Comparison of ENCODE assay signal across 8 cellular contexts in genomic region chr10:114525368-114525949, GRCh38.
DNase-seq lines count a peak whose midpoint lies in the region; ATAC-seq and FAIRE-seq lines count a peak whose summit lies in the region.

No MANE protein-coding gene starts in this region.

- no peaks in the 10 kb centered on the region for H3K9me3 ChIP-seq in thymus (ENCODE audit: control insufficient read depth)

- peak overlapping the region; percentile 93 for H3K4me3 Mint-ChIP-seq in activated T-cell treated with anti-CD3 and anti-CD28 coated beads, Interleukin-2, amount 50 U/mL, for 24 hours
- peak overlapping the region; percentile 83 for H3K4me3 Mint-ChIP-seq in activated T-helper 2 cell treated with anti-CD3 and anti-CD28 coated beads, Interferon-gamma antibody, Interleukin-2, Interleukin-4, amounts not matched to agents 10 μg/mL and 5 μg/mL and 100 μg/mL, durations not matched to agents 14 hours and 24 hours and 36 hours (ENCODE audit: low read depth)

- H3K27ac ChIP-seq in thymus (ENCODE audit: low read depth) = peak overlapping the region; percentile 55

- no peaks in the 10 kb centered on the region for H3K36me3 ChIP-seq in thymus (ENCODE audit: control insufficient read depth, insufficient read depth)

- peaks cover 25% of the 10 kb centered on the region for H3K36me3 Mint-ChIP-seq in activated T-cell treated with anti-CD3 and anti-CD28 coated beads, Interleukin-2, amount 50 U/mL, for 24 hours (ENCODE audit: low read depth)
- peaks cover 12% of the 10 kb centered on the region for H3K36me3 Mint-ChIP-seq in activated T-helper 2 cell treated with anti-CD3 and anti-CD28 coated beads, Interferon-gamma antibody, Interleukin-2, Interleukin-4, amounts not matched to agents 10 μg/mL and 5 μg/mL and 100 μg/mL, durations not matched to agents 14 hours and 24 hours and 36 hours (ENCODE audit: low read depth)

- H3K4me1 ChIP-seq in thymus (ENCODE audit: control insufficient read depth, insufficient read depth, low read length) = peaks cover 16% of the 10 kb centered on the region

- no peak for DNase-seq in activated T-cell treated with anti-CD3 and anti-CD28 coated beads, Interleukin-2, amount 50 U/mL, for 24 hours
- no peak for DNase-seq in activated T-cell treated with anti-CD3 and anti-CD28 coated beads, Interleukin-2, amount 50 U/mL, for 1 hour
- DNase-seq in activated T-helper 2 cell treated with anti-CD3 and anti-CD28 coated beads, Interferon-gamma antibody, Interleukin-2, Interleukin-4, amounts not matched to agents 10 μg/mL and 5 μg/mL and 100 μg/mL, durations not matched to agents 14 hours and 24 hours and 36 hours (ENCODE audit: low spot score) = no peak
- no peak for DNase-seq in left colon

- no peaks in the 10 kb centered on the region for H3K27me3 ChIP-seq in thymus (ENCODE audit: control insufficient read depth, insufficient read depth)

- peak overlapping the region; percentile 62 for H3K4me3 ChIP-seq in thymus (ENCODE audit: low read length)

- intact Hi-C loops in activated T-helper 2 cell treated with anti-CD3 and anti-CD28 coated beads, Interferon-gamma antibody, Interleukin-2, Interleukin-4, amounts not matched to agents 10 μg/mL and 5 μg/mL and 100 μg/mL, durations not matched to agents 14 hours and 24 hours and 36 hours (cut with micrococcal nuclease) = loop anchor here (5.0 kb wide), 2 partner anchors 387 to 402 kb away; no protein-coding TSS in a partner anchor
- intact Hi-C loops in left colon (cut with DNase I, micrococcal nuclease) = no loop called here

- peaks cover 78% of the 10 kb centered on the region for H3K4me1 Mint-ChIP-seq in activated T-cell treated with anti-CD3 and anti-CD28 coated beads, Interleukin-2, amount 50 U/mL, for 24 hours (ENCODE audit: low read depth)
- H3K4me1 Mint-ChIP-seq in activated T-helper 2 cell treated with anti-CD3 and anti-CD28 coated beads, Interferon-gamma antibody, Interleukin-2, Interleukin-4, amounts not matched to agents 10 μg/mL and 5 μg/mL and 100 μg/mL, durations not matched to agents 14 hours and 24 hours and 36 hours (ENCODE audit: low read depth) = peaks cover 65% of the 10 kb centered on the region

- ATAC-seq in GM18867 (IDR thresholded peaks at IDR 0.05; ENCODE audit: unreplicated experiment) (no peak), HG02588 (IDR thresholded peaks at IDR 0.05; ENCODE audit: unreplicated experiment) (no peak), left colon (no peak)

- H3K9me3 Mint-ChIP-seq in activated T-cell treated with anti-CD3 and anti-CD28 coated beads, Interleukin-2, amount 50 U/mL, for 24 hours = no peaks in the 10 kb centered on the region
- no peaks in the 10 kb centered on the region for H3K9me3 Mint-ChIP-seq in activated T-helper 2 cell treated with anti-CD3 and anti-CD28 coated beads, Interferon-gamma antibody, Interleukin-2, Interleukin-4, amounts not matched to agents 10 μg/mL and 5 μg/mL and 100 μg/mL, durations not matched to agents 14 hours and 24 hours and 36 hours

- FAIRE-seq in islet of Langerhans (lab: Jason Lieb, UNC) = peak; percentile 87

- no peaks in the 10 kb centered on the region for H3K27me3 Mint-ChIP-seq in activated T-cell treated with anti-CD3 and anti-CD28 coated beads, Interleukin-2, amount 50 U/mL, for 24 hours
- H3K27me3 Mint-ChIP-seq in activated T-helper 2 cell treated with anti-CD3 and anti-CD28 coated beads, Interferon-gamma antibody, Interleukin-2, Interleukin-4, amounts not matched to agents 10 μg/mL and 5 μg/mL and 100 μg/mL, durations not matched to agents 14 hours and 24 hours and 36 hours (ENCODE audit: low read depth) = no peaks in the 10 kb centered on the region

- WGBS in thymus = 49% methylated on average over 8 of the region's 8 CpGs

- H3K27ac Mint-ChIP-seq in activated T-cell treated with anti-CD3 and anti-CD28 coated beads, Interleukin-2, amount 50 U/mL, for 24 hours = peak overlapping the region; percentile 95
- H3K27ac Mint-ChIP-seq in activated T-helper 2 cell treated with anti-CD3 and anti-CD28 coated beads, Interferon-gamma antibody, Interleukin-2, Interleukin-4, amounts not matched to agents 10 μg/mL and 5 μg/mL and 100 μg/mL, durations not matched to agents 14 hours and 24 hours and 36 hours = peak overlapping the region; percentile 94
